Comparison of ENCODE assay signal across 13 cellular contexts in genomic region chr3:21621396-21621695, GRCh38.
A peak's percentile ranks its signal among the peaks of the same experiment; 100 is the strongest.
DNase-seq lines count a peak whose midpoint lies in the region; ATAC-seq, FAIRE-seq and TF ChIP-seq lines count a peak whose summit lies in the region.
"Had no signal": no experiment of that assay in that cellular context is flagged by ENCODE, and none has a peak within 500 bp of the region (broad histone marks: within the 10 kb centered on the region; RNA-seq: fewer than 3 reads in every experiment).

No MANE protein-coding gene starts in this region.

- no peaks in the 10 kb centered on the region for H3K36me3 Mint-ChIP-seq in nephron (ENCODE audit: low read depth)
- H3K36me3 Mint-ChIP-seq: CD4-positive, CD25-positive, alpha-beta regulatory T cell had no signal

- FAIRE-seq in GM19239 (lab: Jason Lieb, UNC) = no peak

- peaks cover 3% of the 10 kb centered on the region for H3K27me3 Mint-ChIP-seq in nephron (ENCODE audit: low read depth)
- H3K27me3 Mint-ChIP-seq: CD4-positive, CD25-positive, alpha-beta regulatory T cell had no signal

- no peaks in the 10 kb centered on the region for H3K9me3 Mint-ChIP-seq in nephron

- H3K4me3 Mint-ChIP-seq in nephron = peak overlapping the region in 1 of 3 experiments; percentile 5
- H3K4me3 Mint-ChIP-seq: CD4-positive, CD25-positive, alpha-beta regulatory T cell had no signal

- no peak for TF ChIP-seq POLR2A in NB4 (IDR thresholded peaks at IDR 0.05; ENCODE audit: extremely low read depth, insufficient read length)

- H3K4me3 ChIP-seq in NB4 (ENCODE audit: low read depth, low read length) = no peak overlapping the region

- H3K4me1 Mint-ChIP-seq in nephron = no peaks in the 10 kb centered on the region
- H3K4me1 Mint-ChIP-seq: CD4-positive, CD25-positive, alpha-beta regulatory T cell had no signal

- DNase-seq in AG09319 (ENCODE audit: extremely low read depth, low read depth) (peak; percentile 11), NB4 (ENCODE audit: low read depth) (peak; percentile 8), fibroblast of gingiva (ENCODE audit: low read depth) (peak; percentile 53), GM19239 (ENCODE audit: insufficient read length, low spot score) (no peak)
- no peak for DNase-seq in effector CD8-positive, alpha-beta T cell (lab: John Stamatoyannopoulos, UW)
- DNase-seq: activated T-cell treated with anti-CD3 and anti-CD28 coated beads, Interleukin-2, amount 50 U/mL, for 48 hours; CD4-positive, CD25-positive, alpha-beta regulatory T cell; GF-D8; NCI-H2081; stimulated activated CD4-positive, alpha-beta T cell treated with anti-CD3 and anti-CD28 coated beads, Interleukin-2, amount 100 ng/mL, for 24 hours had no signal

- ATAC-seq in HG02759 (IDR thresholded peaks at IDR 0.05; ENCODE audit: unreplicated experiment) (no peak), HG02623 (IDR thresholded peaks at IDR 0.05; ENCODE audit: unreplicated experiment) (no peak)

- TF ChIP-seq CTCF in AG09319 (IDR thresholded peaks at IDR 0.05; ENCODE audit: low read depth, low read length) (no peak), NB4 (IDR thresholded peaks at IDR 0.05; ENCODE audit: low read depth, low read length) (no peak), nephron (IDR thresholded peaks at IDR 0.05; ENCODE audit: unreplicated experiment in 3 of 3) (no peak)

- peak overlapping the region; percentile 3 to 80 (median 32) for H3K27ac Mint-ChIP-seq in nephron
- H3K27ac Mint-ChIP-seq: CD4-positive, CD25-positive, alpha-beta regulatory T cell had no signal

Comparison
In these comparisons a context has a peak if more than half of its experiments do, and no peak if none do; other contexts are left out.
1. DNase-seq: peak in AG09319 (single experiment), NB4 (single experiment) and fibroblast of gingiva (single experiment); none in effector CD8-positive, alpha-beta T cell (single experiment) and GM19239 (single experiment).